ENCODE assay signal across 15 cellular contexts in genomic region chr2:177929662-177930522, GRCh38.
DNase-seq lines count a peak whose midpoint lies in the region; ATAC-seq and TF ChIP-seq lines count a peak whose summit lies in the region.
"Had no signal": no experiment of that assay in that cellular context is flagged by ENCODE, and none has a peak within 500 bp of the region (broad histone marks: within the 10 kb centered on the region; RNA-seq: fewer than 3 reads in every experiment).

No MANE protein-coding gene starts in this region.

- no peaks in the 10 kb centered on the region for H3K4me1 Mint-ChIP-seq in neural progenitor cell

- H3K27ac ChIP-seq in neural progenitor cell = no peak overlapping the region
- H3K27ac ChIP-seq: BLaER1, HL-60, Peyer's patch had no signal

- no peaks in the 10 kb centered on the region for H3K4me1 ChIP-seq in neural progenitor cell
- H3K4me1 ChIP-seq: BLaER1, Peyer's patch had no signal

- H3K9ac ChIP-seq in neural progenitor cell = no peak overlapping the region
- H3K9ac ChIP-seq: BLaER1 had no signal

- DNase-seq in NCI-H748 (lab: John Stamatoyannopoulos, UW; ENCODE audit: unreplicated experiment) (peak; percentile 35), NCI-H748 treated with DMSO at 0.1 percent for 48 hours (lab: John Stamatoyannopoulos, UW) (no peak), NCI-H2029 (lab: John Stamatoyannopoulos, UW) (peak; percentile 14), NCI-H82 treated with DMSO at 0.1 percent for 48 hours (lab: John Stamatoyannopoulos, UW; ENCODE audit: unreplicated experiment) (peak; percentile 20), neural progenitor cell (ENCODE audit: low spot score) (no peak), MV-4-11 (lab: John Stamatoyannopoulos, UW) (no peak), Kasumi-1 (lab: John Stamatoyannopoulos, UW) (no peak)
- DNase-seq: CD8-positive, alpha-beta T cell; NCI-H526; Peyer's patch had no signal

- H3K27ac Mint-ChIP-seq in neural progenitor cell = no peak overlapping the region
- H3K27ac Mint-ChIP-seq: CD8-positive, alpha-beta T cell had no signal

- no peaks in the 10 kb centered on the region for H3K9me3 ChIP-seq in neural progenitor cell (ENCODE audit: low read depth)
- H3K9me3 ChIP-seq: BLaER1 had no signal

- no peaks in the 10 kb centered on the region for H3K36me3 Mint-ChIP-seq in neural progenitor cell
- H3K36me3 Mint-ChIP-seq: CD8-positive, alpha-beta T cell had no signal

- H3K4me3 ChIP-seq in neural progenitor cell = no peak overlapping the region
- H3K4me3 ChIP-seq: BLaER1, Peyer's patch had no signal

- no peaks in the 10 kb centered on the region for H3K79me2 ChIP-seq in neural progenitor cell (ENCODE audit: low read depth)

- no peaks in the 10 kb centered on the region for H3K36me3 ChIP-seq in neural progenitor cell
- H3K36me3 ChIP-seq: BLaER1, Peyer's patch had no signal

- H3K4me2 ChIP-seq in neural progenitor cell = no peak overlapping the region
- H3K4me2 ChIP-seq: BLaER1 had no signal

- H4K20me1 ChIP-seq in neural progenitor cell (ENCODE audit: low read depth) = no peaks in the 10 kb centered on the region
- H4K20me1 ChIP-seq: BLaER1 had no signal

- H3K27me3 ChIP-seq in neural progenitor cell = no peaks in the 10 kb centered on the region
- H3K27me3 ChIP-seq: BLaER1, Peyer's patch had no signal

- peaks cover 11% of the 10 kb centered on the region for H3K9me3 Mint-ChIP-seq in neural progenitor cell
- H3K9me3 Mint-ChIP-seq: CD8-positive, alpha-beta T cell had no signal

- no peak for ATAC-seq in HG02870 (IDR thresholded peaks at IDR 0.05; ENCODE audit: unreplicated experiment)
- ATAC-seq: CD8-positive, alpha-beta T cell; Right ventricle myocardium inferior; SK-N-SH treated with all-trans-retinoic acid at 6 μM for 48 hours had no signal

- H3K27me3 Mint-ChIP-seq in neural progenitor cell (ENCODE audit: insufficient read depth, low read depth) = peaks cover 2% of the 10 kb centered on the region

- H3F3A ChIP-seq in neural progenitor cell (ENCODE audit: low read depth) = no peaks in the 10 kb centered on the region

- TF ChIP-seq CTCF in neural progenitor cell (IDR thresholded peaks at IDR 0.05) = no peak

- no peak overlapping the region for H3K4me3 Mint-ChIP-seq in neural progenitor cell
- H3K4me3 Mint-ChIP-seq: CD8-positive, alpha-beta T cell had no signal

- H2AFZ ChIP-seq in neural progenitor cell (replicated peaks) = peak overlapping the region; percentile 57

Comparison
In these comparisons a context has a peak if more than half of its experiments do, and no peak if none do; other contexts are left out.
1. DNase-seq: peak in NCI-H748 (single experiment), NCI-H2029 (single experiment) and NCI-H82 treated with DMSO at 0.1 percent for 48 hours (single experiment); none in NCI-H748 treated with DMSO at 0.1 percent for 48 hours (single experiment), neural progenitor cell (single experiment), MV-4-11 (single experiment) and Kasumi-1 (0 of 2).